ENCODE assay signal across 8 cellular contexts in the genomic region with DNA sequence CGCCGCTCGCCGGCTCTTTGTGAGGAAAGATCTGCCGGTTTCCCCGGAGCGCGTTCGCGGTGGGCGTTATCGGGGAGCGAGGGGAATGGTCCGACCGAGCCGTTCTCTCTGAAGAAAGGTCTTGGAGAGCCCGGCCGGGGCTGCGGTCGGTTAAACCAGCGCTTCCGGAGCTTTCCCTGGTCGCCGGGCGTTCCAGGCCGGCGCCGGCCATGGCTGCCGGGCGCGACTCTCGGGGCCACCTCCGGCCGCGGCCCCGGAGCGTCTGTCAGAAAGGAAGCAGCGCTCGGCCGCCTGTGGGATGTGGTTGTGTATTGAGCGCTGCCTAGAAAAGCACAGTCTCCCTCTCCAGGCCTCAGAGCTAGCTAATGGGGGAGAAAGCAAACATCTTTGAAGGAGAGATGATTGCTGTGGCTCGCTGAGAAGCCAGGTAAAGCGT. TPM values are rescaled to one million over a fixed set of nuclear protein-coding genes. Genes with fewer than 3 reads are reported as not detected.
DNase-seq lines count a peak whose midpoint lies in the region; ATAC-seq and TF ChIP-seq lines count a peak whose summit lies in the region.

No MANE protein-coding gene starts in this region.

- peak overlapping the region; percentile 96 for H3K4me3 Mint-ChIP-seq in activated naive CD8-positive, alpha-beta T cell treated with anti-CD3 and anti-CD28 coated beads, Interleukin-2, amount 10 ng/mL, durations not matched to agents 7 days and 5 days
- H3K4me3 Mint-ChIP-seq in osteocyte (ENCODE audit: unreplicated experiment) = peak overlapping the region; percentile 87

- TF ChIP-seq POLR2A in upper lobe of left lung (IDR thresholded peaks at IDR 0.05) = peak in 2 of 4 donors; percentile 30 to 38

- no peaks in the 10 kb centered on the region for H3K27me3 Mint-ChIP-seq in activated naive CD8-positive, alpha-beta T cell treated with anti-CD3 and anti-CD28 coated beads, Interleukin-2, amount 10 ng/mL, durations not matched to agents 7 days and 5 days
- H3K27me3 Mint-ChIP-seq in osteocyte (ENCODE audit: unreplicated experiment) = no peaks in the 10 kb centered on the region

- H3K9me3 Mint-ChIP-seq in activated naive CD8-positive, alpha-beta T cell treated with anti-CD3 and anti-CD28 coated beads, Interleukin-2, amount 10 ng/mL, durations not matched to agents 7 days and 5 days = no peaks in the 10 kb centered on the region
- no peaks in the 10 kb centered on the region for H3K9me3 Mint-ChIP-seq in osteocyte (ENCODE audit: unreplicated experiment)

- peak overlapping the region; percentile 43 to 94 (median 88) for H3K4me3 ChIP-seq in upper lobe of left lung

- no peak for TF ChIP-seq EP300 in upper lobe of left lung (IDR thresholded peaks at IDR 0.05)

- 0% methylated on average over 2 to 43 of the region's 43 CpGs for WGBS in upper lobe of left lung, 2 donors

- ATAC-seq in GM19468 (IDR thresholded peaks at IDR 0.05; ENCODE audit: extremely low read depth, unreplicated experiment) (peak; percentile 36), Right ventricle myocardium superior (ENCODE audit: poor library complexity) (peak; percentile 76), upper lobe of left lung (ENCODE audit: low FRiP score in 2 of 2) (peak; percentile 86)
- peak; percentile 48 for ATAC-seq in activated naive CD8-positive, alpha-beta T cell treated with anti-CD3 and anti-CD28 coated beads, Interleukin-2, amount 10 ng/mL, durations not matched to agents 7 days and 5 days (ENCODE audit: low read depth)

- no peaks in the 10 kb centered on the region for H3K27me3 ChIP-seq in upper lobe of left lung

- H3K27ac Mint-ChIP-seq in activated naive CD8-positive, alpha-beta T cell treated with anti-CD3 and anti-CD28 coated beads, Interleukin-2, amount 10 ng/mL, durations not matched to agents 7 days and 5 days = peak overlapping the region; percentile 88
- peak overlapping the region; percentile 95 for H3K27ac Mint-ChIP-seq in osteocyte (ENCODE audit: unreplicated experiment)

- H3K4me1 Mint-ChIP-seq in activated naive CD8-positive, alpha-beta T cell treated with anti-CD3 and anti-CD28 coated beads, Interleukin-2, amount 10 ng/mL, durations not matched to agents 7 days and 5 days = peaks cover 22% of the 10 kb centered on the region
- peaks cover 35% of the 10 kb centered on the region for H3K4me1 Mint-ChIP-seq in osteocyte (ENCODE audit: unreplicated experiment)

- peak overlapping the region; percentile 94 to 99 (median 94) for H3K27ac ChIP-seq in upper lobe of left lung

- H3K36me3 Mint-ChIP-seq in activated naive CD8-positive, alpha-beta T cell treated with anti-CD3 and anti-CD28 coated beads, Interleukin-2, amount 10 ng/mL, durations not matched to agents 7 days and 5 days = peaks cover 2% of the 10 kb centered on the region
- H3K36me3 Mint-ChIP-seq in osteocyte (ENCODE audit: unreplicated experiment) = no peaks in the 10 kb centered on the region

- POLR2A ChIA-PET in activated naive CD8-positive, alpha-beta T cell treated with anti-CD3 and anti-CD28 coated beads, Interleukin-2, amount 10 ng/mL, durations not matched to agents 7 days and 5 days (lab: Charles Lee) = interaction anchor here (0.6 to 2.4 kb wide), 3 partner anchors 38 to 164 kb away, joined by 3 to 10 read pairs (median 7); partner anchors contain the start of gene LRCH3

- DNase-seq in COLO668 (lab: John Stamatoyannopoulos, UW; ENCODE audit: unreplicated experiment) (peak; percentile 65), HUDEP-2 (lab: John Stamatoyannopoulos, UW; ENCODE audit: unreplicated experiment in 76 of 76) (peak in 43 of 76 experiments; percentile 4 to 56 (median 29)), SK-N-DZ (ENCODE audit: low spot score) (peak; percentile 66), Right ventricle myocardium superior (peak; percentile 86), osteocyte (ENCODE audit: extremely low spot score, unreplicated experiment) (no peak), upper lobe of left lung (peak; percentile 82 to 90)
- peak; percentile 73 for DNase-seq in activated naive CD8-positive, alpha-beta T cell treated with anti-CD3 and anti-CD28 coated beads, Interleukin-2, amount 10 ng/mL, durations not matched to agents 7 days and 5 days

- H3K9me3 ChIP-seq in upper lobe of left lung = no peaks in the 10 kb centered on the region

- peaks cover 18 to 34% (median 28%) of the 10 kb centered on the region in 4 donors for H3K4me1 ChIP-seq in upper lobe of left lung

- intact Hi-C loops in Right ventricle myocardium superior (cut with DNase I) = no loop called here

- no peaks in the 10 kb centered on the region for H3K36me3 ChIP-seq in upper lobe of left lung

- TF ChIP-seq CTCF in osteocyte (IDR thresholded peaks at IDR 0.05) = peak; percentile 15
- peak in 2 of 6 experiments; percentile 17 to 34 for TF ChIP-seq CTCF in upper lobe of left lung (IDR thresholded peaks at IDR 0.05)

RNA-seq across cellular contexts. Expression of gene FYTTD1, which starts 0.7 kb away (rescaled TPM):
- polyA plus RNA-seq in SK-N-DZ (2014; cell fraction: cytosol; rRNA removed) = 37.3 and 42.3 TPM in 2 replicates
- 27.8 and 37.0 TPM in 2 replicates for polyA plus RNA-seq in SK-N-DZ (2014; cell fraction: nucleus; rRNA removed)
- total RNA-seq in activated naive CD8-positive, alpha-beta T cell treated with anti-CD3 and anti-CD28 coated beads, Interleukin-2, amount 10 ng/mL, durations not matched to agents 7 days and 5 days = 10 to 100 TPM; 38.0 to 48.8 TPM
- total RNA-seq in Right ventricle myocardium superior (66.9 TPM), osteocyte (67.2 and 84.3 TPM in 2 replicates), upper lobe of left lung (10 to 100 TPM; 25.5 to 50.0 (median 37.5) TPM)

RNA-seq across cellular contexts. Expression of gene RUBCN, which starts 13.7 kb away (rescaled TPM):
- polyA plus RNA-seq in SK-N-DZ (2014; cell fraction: cytosol; rRNA removed) = 11.3 and 12.7 TPM in 2 replicates
- 14.2 and 22.1 TPM in 2 replicates for polyA plus RNA-seq in SK-N-DZ (2014; cell fraction: nucleus; rRNA removed)
- total RNA-seq in activated naive CD8-positive, alpha-beta T cell treated with anti-CD3 and anti-CD28 coated beads, Interleukin-2, amount 10 ng/mL, durations not matched to agents 7 days and 5 days = 10 to 100 TPM; 55.1 to 55.8 TPM
- total RNA-seq in Right ventricle myocardium superior = 15.1 TPM
- total RNA-seq in osteocyte = 30.3 and 30.7 TPM in 2 replicates
- 100 to 1,000 TPM in 1 of 6 donors, 10 to 100 TPM in 5; 34.8 to 103 (median 51.2) TPM for total RNA-seq in upper lobe of left lung

RNA-seq across cellular contexts. Expression of gene LRCH3, which starts 40.6 kb away (rescaled TPM):
- polyA plus RNA-seq in SK-N-DZ (2014; cell fraction: cytosol; rRNA removed) = 23.5 and 25.5 TPM in 2 replicates
- polyA plus RNA-seq in SK-N-DZ (2014; cell fraction: nucleus; rRNA removed) = 33.4 and 53.4 TPM in 2 replicates
- total RNA-seq in activated naive CD8-positive, alpha-beta T cell treated with anti-CD3 and anti-CD28 coated beads, Interleukin-2, amount 10 ng/mL, durations not matched to agents 7 days and 5 days = 10 to 100 TPM; 67.1 to 83.4 TPM
- total RNA-seq in Right ventricle myocardium superior = 18.0 TPM
- 70.2 and 73.1 TPM in 2 replicates for total RNA-seq in osteocyte
- 10 to 100 TPM; 24.6 to 68.1 (median 34.2) TPM for total RNA-seq in upper lobe of left lung

Comparison
In these comparisons a context has a peak if more than half of its experiments do, and no peak if none do; other contexts are left out.
1. ATAC-seq: peak in every context shown above with its lines; median percentile 86 in upper lobe of left lung; 76 in Right ventricle myocardium superior; 48 in activated naive CD8-positive, alpha-beta T cell treated with anti-CD3 and anti-CD28 coated beads, Interleukin-2, amount 10 ng/mL, durations not matched to agents 7 days and 5 days; 36 in GM19468.